16 cellular contexts compared by ENCODE assay signal in genomic region chr2:57490746-57491145, GRCh38.
"Had no signal": no experiment of that assay in that cellular context is flagged by ENCODE, and none has a peak within 500 bp of the region (broad histone marks: within the 10 kb centered on the region; RNA-seq: fewer than 3 reads in every experiment).

No MANE protein-coding gene starts in this region.

- H3K4me1 Mint-ChIP-seq: activated CD4-positive, alpha-beta memory T cell treated with anti-CD3 and anti-CD28 coated beads, Interleukin-2, amount 10 ng/mL, durations not matched to agents 7 days and 5 days; activated CD4-positive, alpha-beta T cell treated with anti-CD3 and anti-CD28 coated beads for 36 hours; activated naive CD4-positive, alpha-beta T cell treated with anti-CD3 and anti-CD28 coated beads, Interleukin-2, amount 10 ng/mL, durations not matched to agents 7 days and 5 days; natural killer cell had no signal

- ATAC-seq: activated CD4-positive, alpha-beta T cell treated with anti-CD3 and anti-CD28 coated beads for 36 hours had no signal

- H3K4me3 Mint-ChIP-seq: activated CD4-positive, alpha-beta memory T cell treated with anti-CD3 and anti-CD28 coated beads, Interleukin-2, amount 10 ng/mL, durations not matched to agents 7 days and 5 days; activated CD4-positive, alpha-beta T cell treated with anti-CD3 and anti-CD28 coated beads for 36 hours; activated naive CD4-positive, alpha-beta T cell treated with anti-CD3 and anti-CD28 coated beads, Interleukin-2, amount 10 ng/mL, durations not matched to agents 7 days and 5 days; activated T-cell treated with anti-CD3 and anti-CD28 coated beads, Interleukin-2, amount 50 U/mL, for 24 hours; endodermal cell; natural killer cell had no signal

- H3K36me3 Mint-ChIP-seq: activated naive CD4-positive, alpha-beta T cell treated with anti-CD3 and anti-CD28 coated beads, Interleukin-2, amount 10 ng/mL, durations not matched to agents 7 days and 5 days had no signal

- H3K27ac Mint-ChIP-seq: activated CD4-positive, alpha-beta memory T cell treated with anti-CD3 and anti-CD28 coated beads, Interleukin-2, amount 10 ng/mL, durations not matched to agents 7 days and 5 days; activated CD4-positive, alpha-beta T cell treated with anti-CD3 and anti-CD28 coated beads for 36 hours; activated naive CD4-positive, alpha-beta T cell treated with anti-CD3 and anti-CD28 coated beads, Interleukin-2, amount 10 ng/mL, durations not matched to agents 7 days and 5 days; activated T-cell treated with anti-CD3 and anti-CD28 coated beads, Interleukin-2, amount 50 U/mL, for 24 hours; endodermal cell; natural killer cell had no signal

- H3K27ac ChIP-seq: cardiac muscle cell, dorsolateral prefrontal cortex, left ventricle myocardium inferior, neutrophil, tibial artery had no signal

- H3K9me3 Mint-ChIP-seq: activated naive CD4-positive, alpha-beta T cell treated with anti-CD3 and anti-CD28 coated beads, Interleukin-2, amount 10 ng/mL, durations not matched to agents 7 days and 5 days; activated T-cell treated with anti-CD3 and anti-CD28 coated beads, Interleukin-2, amount 50 U/mL, for 24 hours had no signal

- H3K27me3 Mint-ChIP-seq: activated CD4-positive, alpha-beta memory T cell treated with anti-CD3 and anti-CD28 coated beads, Interleukin-2, amount 10 ng/mL, durations not matched to agents 7 days and 5 days; activated CD4-positive, alpha-beta T cell treated with anti-CD3 and anti-CD28 coated beads for 36 hours; activated naive CD4-positive, alpha-beta T cell treated with anti-CD3 and anti-CD28 coated beads, Interleukin-2, amount 10 ng/mL, durations not matched to agents 7 days and 5 days; activated T-cell treated with anti-CD3 and anti-CD28 coated beads, Interleukin-2, amount 50 U/mL, for 24 hours had no signal

- DNase-seq: activated CD4-positive, alpha-beta memory T cell treated with anti-CD3 and anti-CD28 coated beads, Interleukin-2, amount 10 ng/mL, durations not matched to agents 7 days and 5 days; activated CD4-positive, alpha-beta T cell treated with anti-CD3 and anti-CD28 coated beads for 36 hours; activated naive CD4-positive, alpha-beta T cell treated with anti-CD3 and anti-CD28 coated beads, Interleukin-2, amount 10 ng/mL, durations not matched to agents 7 days and 5 days; activated T-cell treated with anti-CD3 and anti-CD28 coated beads, Interleukin-2, amount 50 U/mL, for 24 hours; dorsolateral prefrontal cortex; endodermal cell; hippocampal formation; left ventricle myocardium inferior; mesenchymal stem cell; natural killer cell; retina; stimulated activated CD4-positive, alpha-beta T cell treated with anti-CD3 and anti-CD28 coated beads, Interleukin-2, amount 100 ng/mL, for 48 hours; stimulated activated naive CD4-positive, alpha-beta T cell; tibial artery had no signal
